ENCODE assay signal across 10 cellular contexts in the genomic region with DNA sequence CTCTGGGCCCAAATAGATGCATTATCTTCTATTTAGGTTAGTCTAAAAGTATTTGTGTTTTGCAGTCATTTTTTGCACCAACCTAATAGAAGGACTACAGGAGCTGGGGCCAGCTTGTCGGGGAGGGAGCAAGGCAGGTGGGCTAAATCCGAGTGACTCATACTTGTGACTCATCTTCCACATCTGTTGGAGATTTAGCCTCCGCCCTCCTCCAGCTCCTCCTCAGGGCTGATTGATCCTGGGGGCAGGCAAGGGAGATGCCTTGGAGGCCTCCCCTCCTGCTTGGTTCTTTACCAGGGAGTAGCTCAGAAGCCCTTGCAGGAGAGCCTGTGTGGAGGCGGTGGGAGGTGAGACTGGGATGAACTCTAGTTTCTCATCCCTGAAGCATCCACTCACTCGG. TPM values are rescaled to one million over a fixed set of nuclear protein-coding genes. Genes with fewer than 3 reads are reported as not detected.
DNase-seq lines count a peak whose midpoint lies in the region; ATAC-seq, FAIRE-seq and TF ChIP-seq lines count a peak whose summit lies in the region.
"Had no signal": no experiment of that assay in that cellular context is flagged by ENCODE, and none has a peak within 500 bp of the region (broad histone marks: within the 10 kb centered on the region; RNA-seq: fewer than 3 reads in every experiment).

No MANE protein-coding gene starts in this region.

- no peak overlapping the region for H3K27ac ChIP-seq in keratinocyte (ENCODE audit: control insufficient read depth, insufficient read depth, low read length)

- no peak overlapping the region for H2AFZ ChIP-seq in keratinocyte (ENCODE audit: control insufficient read depth, low read length)

- peak; percentile 79 for DNase-seq in AG10803 (ENCODE audit: low read depth)
- peak; percentile 86 for DNase-seq in HTR-8/SVneo (ENCODE audit: insufficient read length, low spot score)
- peak; percentile 92 for DNase-seq in astrocyte of the spinal cord (ENCODE audit: low read depth, low spot score)
- peak; percentile 36 for DNase-seq in keratinocyte (ENCODE audit: low read depth, low spot score)
- no peak for DNase-seq in LoVo (ENCODE audit: low spot score)
- no peak for DNase-seq in NOMO-1 treated with dmso at 0.1 percent for 144 hours (lab: John Stamatoyannopoulos, UW; ENCODE audit: unreplicated experiment)
- DNase-seq in left colon: no peak
- DNase-seq: DMS79, T-helper 17 cell had no signal

- no peaks in the 10 kb centered on the region for H3K79me2 ChIP-seq in keratinocyte (ENCODE audit: control insufficient read depth, insufficient read depth, low read length)

- H3K4me1 ChIP-seq in keratinocyte (ENCODE audit: control insufficient read depth, extremely low read depth, insufficient read depth, low read length): peaks cover 7% of the 10 kb centered on the region

- ATAC-seq in HG02763 (IDR thresholded peaks at IDR 0.05; ENCODE audit: unreplicated experiment): no peak
- no peak for ATAC-seq in left colon
- ATAC-seq: T-helper 17 cell had no signal

- H3K36me3 ChIP-seq in keratinocyte (ENCODE audit: control insufficient read depth in 2 of 2, extremely low read depth in 1 of 2, insufficient read depth in 2 of 2, low read length in 2 of 2): peaks cover 5% of the 10 kb centered on the region in 2 experiments

- peak; percentile 96 for FAIRE-seq in HTR-8/SVneo (lab: Jason Lieb, UNC)
- peak; percentile 5 for FAIRE-seq in keratinocyte (lab: Jason Lieb, UNC)

- no peak overlapping the region for H3K4me2 ChIP-seq in keratinocyte (ENCODE audit: control insufficient read depth, extremely low read depth, insufficient read depth, low read depth, low read length)

- in situ Hi-C loops in astrocyte of the spinal cord (cut with HindIII; ENCODE audit: low sequenced_read_pairs): no loop called here

- TF ChIP-seq CTCF in AG10803 (conservative IDR thresholded peaks at IDR 0.05; ENCODE audit: low read length): no peak
- TF ChIP-seq CTCF in astrocyte of the spinal cord (IDR thresholded peaks at IDR 0.05; ENCODE audit: low read depth, low read length): no peak
- no peak for TF ChIP-seq CTCF in keratinocyte (optimal IDR thresholded peaks at IDR 0.05 in 1 of 3, IDR thresholded peaks at IDR 0.05 in 1 of 3, conservative IDR thresholded peaks at IDR 0.05 in 1 of 3; ENCODE audit: extremely low read depth in 1 of 3, insufficient read depth in 2 of 3, low read length in 3 of 3)

- H3K27me3 ChIP-seq in keratinocyte (ENCODE audit: control insufficient read depth, extremely low read depth, insufficient read depth, low read length): no peaks in the 10 kb centered on the region

- H3K9me1 ChIP-seq in keratinocyte (ENCODE audit: control insufficient read depth, extremely low read depth, insufficient read depth, low read length): no peaks in the 10 kb centered on the region

- no peak overlapping the region for H3K9ac ChIP-seq in keratinocyte (ENCODE audit: control insufficient read depth, extremely low read depth, insufficient read depth, low read length)

- no peak overlapping the region for H3K4me3 ChIP-seq in AG10803 (ENCODE audit: low read length)
- no peak overlapping the region for H3K4me3 ChIP-seq in astrocyte of the spinal cord (ENCODE audit: low read depth, low read length)
- H3K4me3 ChIP-seq in keratinocyte (ENCODE audit: control insufficient read depth in 2 of 3, extremely low read depth in 1 of 3, insufficient read depth in 2 of 3, low read depth in 1 of 3, low read length in 3 of 3): no peak overlapping the region

- intact Hi-C loops in left colon (cut with DNase I, micrococcal nuclease): no loop called here

- no peaks in the 10 kb centered on the region for H4K20me1 ChIP-seq in keratinocyte (ENCODE audit: control insufficient read depth, extremely low read depth, insufficient read depth, low read length)

- dilution Hi-C loops in keratinocyte (cut with MboI; ENCODE audit: extremely low pct_ligation_motif_present, low sequenced_read_pairs): no loop called here

- no peaks in the 10 kb centered on the region for H3K9me3 ChIP-seq in keratinocyte (ENCODE audit: control insufficient read depth, low read depth, low read length)

RNA-seq across cellular contexts. Expression of a gene that starts 27.9 kb away (rescaled TPM):
- polyA plus RNA-seq in keratinocyte: 2.8 to 4.3 TPM (median 4.1 TPM) in 3 replicates
- 3.3 TPM for polyA plus RNA-seq in keratinocyte (2011; ENCODE audit: low read depth)
- polyA plus RNA-seq in keratinocyte (2011; cell fraction: cytosol; rRNA removed): 3.1 and 5.3 TPM in 2 replicates
- 4.8 and 5.9 TPM in 2 replicates for polyA plus RNA-seq in keratinocyte (2011; cell fraction: nucleus; rRNA removed)
- 2.5 and 6.1 TPM in 2 replicates for polyA plus RNA-seq in keratinocyte (2012; ENCODE audit: low replicate concordance)
- 7.0 to 7.7 TPM (median 7.7 TPM) in 3 replicates for polyA minus RNA-seq in keratinocyte
- polyA minus RNA-seq in keratinocyte (2011; cell fraction: cytosol; rRNA and poly(A)+ RNA removed): 11.5 TPM
- 3.7 and 4.3 TPM in 2 replicates for polyA minus RNA-seq in keratinocyte (2011; cell fraction: nucleus; rRNA and poly(A)+ RNA removed)
- 100 to 1,000 TPM in 1 of 2 donors, 10 to 100 TPM in 1; 60.3 to 148 TPM for total RNA-seq in left colon

RNA-seq across cellular contexts. Expression of a gene that starts 38.2 kb away (rescaled TPM):
- 0.71 to 1.2 TPM (median 0.72 TPM) in 3 replicates for polyA plus RNA-seq in keratinocyte
- polyA plus RNA-seq in keratinocyte (2011; ENCODE audit: low read depth): 2.3 TPM
- 0.83 and 1.4 TPM in 2 replicates for polyA plus RNA-seq in keratinocyte (2011; cell fraction: cytosol; rRNA removed)
- 7.9 and 9.7 TPM in 2 replicates for polyA plus RNA-seq in keratinocyte (2011; cell fraction: nucleus; rRNA removed)
- polyA plus RNA-seq in keratinocyte (2012; ENCODE audit: low replicate concordance): 5.2 and 6.0 TPM in 2 replicates
- polyA minus RNA-seq in keratinocyte: 1.5 to 8.6 TPM (median 2.4 TPM) in 3 replicates
- polyA minus RNA-seq in keratinocyte (2011; cell fraction: cytosol; rRNA and poly(A)+ RNA removed): 4.0 TPM
- 5.5 and 6.5 TPM in 2 replicates for polyA minus RNA-seq in keratinocyte (2011; cell fraction: nucleus; rRNA and poly(A)+ RNA removed)
- total RNA-seq in left colon: 10 to 100 TPM; 24.6 to 27.5 TPM

RNA-seq across cellular contexts. Expression of a gene that starts 53.0 kb away (rescaled TPM):
- 6.9 to 10.5 TPM (median 10.0 TPM) in 3 replicates for polyA plus RNA-seq in keratinocyte
- polyA plus RNA-seq in keratinocyte (2011; ENCODE audit: low read depth): 2.0 TPM
- 5.1 and 5.9 TPM in 2 replicates for polyA plus RNA-seq in keratinocyte (2011; cell fraction: cytosol; rRNA removed)
- polyA plus RNA-seq in keratinocyte (2011; cell fraction: nucleus; rRNA removed): 24.1 and 31.0 TPM in 2 replicates
- 3.3 and 8.0 TPM in 2 replicates for polyA plus RNA-seq in keratinocyte (2012; ENCODE audit: low replicate concordance)
- 17.7 to 26.5 TPM (median 23.7 TPM) in 3 replicates for polyA minus RNA-seq in keratinocyte
- polyA minus RNA-seq in keratinocyte (2011; cell fraction: cytosol; rRNA and poly(A)+ RNA removed): 13.0 TPM
- 14.1 and 17.2 TPM in 2 replicates for polyA minus RNA-seq in keratinocyte (2011; cell fraction: nucleus; rRNA and poly(A)+ RNA removed)
- total RNA-seq in left colon: 1 to 10 TPM; 4.7 to 5.8 TPM

Comparison
In these comparisons a context has a peak if more than half of its experiments do, and no peak if none do; other contexts are left out.
1. DNase-seq: peak in AG10803 (single experiment), HTR-8/SVneo (single experiment), astrocyte of the spinal cord (single experiment) and keratinocyte (single experiment); none in LoVo (single experiment), NOMO-1 treated with dmso at 0.1 percent for 144 hours (single experiment) and left colon (0 of 2).